8 cellular contexts compared by ENCODE assay signal in the genomic region with DNA sequence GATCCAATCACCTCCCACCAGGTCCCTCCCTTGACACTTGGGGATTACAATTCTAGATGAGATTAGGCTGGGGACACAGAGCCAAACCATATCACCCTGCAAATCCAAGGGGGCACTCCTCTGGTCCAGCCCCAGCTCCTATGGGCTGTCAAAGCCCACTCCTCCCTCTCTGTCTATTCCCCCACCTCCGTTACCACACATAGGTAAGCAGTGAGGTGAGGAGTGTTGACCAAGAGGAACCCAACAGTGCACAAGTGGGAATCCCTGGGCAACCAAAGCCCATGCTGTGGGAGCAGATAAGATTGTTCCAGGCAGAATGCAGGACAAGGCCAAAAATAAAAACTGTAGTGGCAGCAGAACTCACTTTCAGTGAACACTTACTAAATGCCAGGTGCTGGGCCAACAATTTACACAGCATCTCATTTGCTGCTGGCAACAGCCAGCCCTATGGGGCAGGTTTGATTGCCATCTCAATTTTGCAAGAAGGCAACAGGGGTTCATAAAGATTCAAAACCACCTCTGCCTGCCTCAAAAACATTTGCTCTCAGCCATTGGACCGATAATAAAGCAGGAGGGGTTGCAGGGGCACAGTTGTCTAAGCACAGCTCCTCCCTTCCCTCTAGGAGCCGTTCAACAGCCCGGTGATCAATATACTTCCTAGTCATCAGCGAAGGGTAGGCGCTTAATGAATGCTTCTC. TPM values are rescaled to one million over a fixed set of nuclear protein-coding genes. Genes with fewer than 3 reads are reported as not detected.
A peak's percentile ranks its signal among the peaks of the same experiment; 100 is the strongest.
DNase-seq lines count a peak whose midpoint lies in the region; ATAC-seq and TF ChIP-seq lines count a peak whose summit lies in the region.

No MANE protein-coding gene starts in this region.

- ATAC-seq in GM21717 (IDR thresholded peaks at IDR 0.05; ENCODE audit: unreplicated experiment): no peak
- no peak for ATAC-seq in HG03432 (IDR thresholded peaks at IDR 0.05; ENCODE audit: unreplicated experiment)
- ATAC-seq in HG02852 (IDR thresholded peaks at IDR 0.05; ENCODE audit: unreplicated experiment): no peak

- intact Hi-C loops in A673 (cut with micrococcal nuclease; ENCODE audit: unreplicated experiment): no loop called here
- intact Hi-C loops in vagina (cut with DNase I): no loop called here

- peak overlapping the region; percentile 83 for H3K9ac ChIP-seq in iPS-15b (ENCODE audit: low read depth, low read length)

- no peak for TF ChIP-seq POLR2A in vagina (IDR thresholded peaks at IDR 0.05)

- DNase-seq in A673 (ENCODE audit: low spot score): no peak
- no peak for DNase-seq in H7
- peak; percentile 24 for DNase-seq in WERI-Rb-1
- no peak for DNase-seq in vagina (ENCODE audit: extremely low spot score in 2 of 2)

- H3K36me3 ChIP-seq in A673 (ENCODE audit: insufficient read depth, low read length, poor library complexity, severe bottlenecking): peaks cover 16% of the 10 kb centered on the region
- H3K36me3 ChIP-seq in H7 (replicated peaks; ENCODE audit: control insufficient read depth, insufficient read depth, low read length): peaks cover 8% of the 10 kb centered on the region
- peaks cover 60% of the 10 kb centered on the region for H3K36me3 ChIP-seq in WERI-Rb-1
- H3K36me3 ChIP-seq in iPS-15b (ENCODE audit: control insufficient read depth, insufficient read depth, low read length): peaks cover 11% of the 10 kb centered on the region
- no peaks in the 10 kb centered on the region for H3K36me3 ChIP-seq in vagina

- TSS peak; percentile 81 for BruUV-seq in A673 (replicated peaks; lab: Mats Ljungman, UMichigan)

- H3K9me3 ChIP-seq in A673 (ENCODE audit: low read depth, low read length, poor library complexity, severe bottlenecking): no peaks in the 10 kb centered on the region
- H3K9me3 ChIP-seq in WERI-Rb-1 (ENCODE audit: severe bottlenecking): no peaks in the 10 kb centered on the region
- no peaks in the 10 kb centered on the region for H3K9me3 ChIP-seq in iPS-15b (ENCODE audit: control insufficient read depth, insufficient read depth, low read length)
- no peaks in the 10 kb centered on the region for H3K9me3 ChIP-seq in vagina

- peak overlapping the region; percentile 67 for H3K4me3 ChIP-seq in A673 (ENCODE audit: low read depth, low read length, poor library complexity, severe bottlenecking)
- H3K4me3 ChIP-seq in H7 (ENCODE audit: insufficient read depth, low read depth, low read length): peak overlapping the region; percentile 83
- H3K4me3 ChIP-seq in WERI-Rb-1 (ENCODE audit: low read depth, low read length): peak overlapping the region; percentile 94
- H3K4me3 ChIP-seq in iPS-15b (ENCODE audit: low read depth, low read length): peak overlapping the region; percentile 82
- H3K4me3 ChIP-seq in vagina: peak overlapping the region; percentile 55 to 93

- POLR2A ChIA-PET in A673 (lab: Charles Lee; ENCODE audit: low non-redundant PET): no interaction called here

- TF ChIP-seq CTCF in A673 (conservative IDR thresholded peaks at IDR 0.05; ENCODE audit: low read depth, low read length) (no peak), WERI-Rb-1 (IDR thresholded peaks at IDR 0.05; ENCODE audit: low read depth, low read length) (no peak), vagina (IDR thresholded peaks at IDR 0.05) (no peak)

- H3K27me3 ChIP-seq in A673 (replicated peaks; ENCODE audit: insufficient read depth, low read depth, low read length, poor library complexity) (no peaks in the 10 kb centered on the region), H7 (ENCODE audit: control insufficient read depth, insufficient read depth, low read length) (no peaks in the 10 kb centered on the region), WERI-Rb-1 (ENCODE audit: insufficient read depth, low read depth, severe bottlenecking) (no peaks in the 10 kb centered on the region), iPS-15b (ENCODE audit: control insufficient read depth, insufficient read depth, low read length) (no peaks in the 10 kb centered on the region), vagina (no peaks in the 10 kb centered on the region)

- CTCF ChIA-PET in A673 (lab: Charles Lee): no interaction called here

- H3K4me1 ChIP-seq in A673 (ENCODE audit: insufficient read depth, low read length, poor library complexity, severe bottlenecking): peaks cover 6% of the 10 kb centered on the region
- peaks cover 10% of the 10 kb centered on the region for H3K4me1 ChIP-seq in iPS-15b (ENCODE audit: control insufficient read depth, insufficient read depth, low read length)
- peaks cover 24% of the 10 kb centered on the region for H3K4me1 ChIP-seq in vagina

- peak overlapping the region; percentile 83 for H3K27ac ChIP-seq in A673 (ENCODE audit: low read depth, low read length, poor library complexity, severe bottlenecking)
- H3K27ac ChIP-seq in WERI-Rb-1: peak overlapping the region; percentile 95
- no peak overlapping the region for H3K27ac ChIP-seq in vagina

RNA-seq across cellular contexts. Expression of gene SDF2L1, which starts 8.9 kb away (rescaled TPM):
- total RNA-seq in A673 (2021) (50.1 and 55.3 TPM in 2 replicates), vagina (33.9 TPM)
- total RNA-seq in H7 (2014; rRNA removed; shearing (Covaris generic)): 29.3 and 54.0 TPM in 2 replicates

RNA-seq across cellular contexts. Expression of gene PPIL2, which starts 14.8 kb away (rescaled TPM):
- total RNA-seq in A673 (2021): 46.8 and 49.3 TPM in 2 replicates
- 23.1 and 23.5 TPM in 2 replicates for total RNA-seq in H7 (2014; rRNA removed; shearing (Covaris generic))
- total RNA-seq in vagina: 44.7 TPM

RNA-seq across cellular contexts. Expression of gene CCDC116, which starts 18.4 kb away (rescaled TPM):
- total RNA-seq in A673 (2021) (1.3 and 2.3 TPM in 2 replicates), vagina (not detected)
- 0.48 and 0.55 TPM in 2 replicates for total RNA-seq in H7 (2014; rRNA removed; shearing (Covaris generic))

RNA-seq across cellular contexts. Expression of gene YDJC, which starts 21.1 kb away (rescaled TPM):
- 33.8 and 37.0 TPM in 2 replicates for total RNA-seq in A673 (2021)
- total RNA-seq in H7 (2014; rRNA removed; shearing (Covaris generic)): 53.0 and 57.3 TPM in 2 replicates
- 22.6 TPM for total RNA-seq in vagina
